Comparison of ENCODE assay signal across 13 cellular contexts in the genomic region with DNA sequence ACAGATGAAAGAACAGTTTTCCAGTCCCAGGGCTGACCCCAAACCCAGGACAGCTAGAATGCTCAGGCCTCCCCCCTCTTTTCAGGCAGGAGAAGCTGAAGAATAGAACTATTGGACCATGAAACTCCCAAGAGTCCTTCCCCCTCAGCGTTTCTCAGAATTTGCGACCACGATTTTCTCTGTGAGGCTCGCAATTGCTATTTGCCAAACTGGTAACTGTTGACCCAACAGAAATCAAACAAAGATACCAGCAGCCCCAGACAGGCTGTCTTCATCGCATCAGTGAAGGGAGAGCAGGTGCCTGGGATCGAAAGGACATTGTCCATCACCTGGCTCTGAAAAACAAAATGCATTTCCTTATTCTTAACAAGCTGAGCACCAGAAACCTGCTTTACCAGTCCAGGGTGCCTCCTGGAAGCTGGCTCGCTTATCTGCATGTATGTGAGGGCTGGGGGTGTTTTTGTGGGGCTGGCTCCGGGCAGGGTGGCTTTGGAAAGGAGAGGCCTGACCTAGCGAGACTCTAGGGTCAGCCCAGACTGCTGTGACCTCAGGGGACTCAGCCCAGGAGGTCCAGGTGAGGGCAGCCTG. TPM values are rescaled to one million over a fixed set of nuclear protein-coding genes. Genes with fewer than 3 reads are reported as not detected.
DNase-seq lines count a peak whose midpoint lies in the region; ATAC-seq lines count a peak whose summit lies in the region.
"Had no signal": no experiment of that assay in that cellular context is flagged by ENCODE, and none has a peak within 500 bp of the region (broad histone marks: within the 10 kb centered on the region; RNA-seq: fewer than 3 reads in every experiment).

No MANE protein-coding gene starts in this region.

- DNase-seq in DMS79 treated with DMSO at 0.1 percent for 48 hours (lab: John Stamatoyannopoulos, UW) (peak; percentile 52), NCI-H69 (lab: John Stamatoyannopoulos, UW) (peak; percentile 37), glomerular visceral epithelial cell (ENCODE audit: extremely low spot score) (peak; percentile 27), posterior vena cava (ENCODE audit: low spot score) (peak; percentile 30), ecto neural progenitor cell (ENCODE audit: low spot score) (no peak), NCI-H446 (lab: John Stamatoyannopoulos, UW) (no peak), T-cell (no peak)
- DNase-seq: activated naive CD4-positive, alpha-beta T cell; CD4-positive, alpha-beta memory T cell; effector CD8-positive, alpha-beta T cell; GM23248; stimulated activated CD4-positive, alpha-beta T cell treated with anti-CD3 and anti-CD28 coated beads, Interleukin-15, amount 100 ng/mL, for 24 hours had no signal

- H3K4me3 Mint-ChIP-seq in T-cell = no peak overlapping the region
- H3K4me3 Mint-ChIP-seq: CD4-positive, alpha-beta memory T cell had no signal

- H3K27ac Mint-ChIP-seq in T-cell = no peak overlapping the region
- H3K27ac Mint-ChIP-seq: CD4-positive, alpha-beta memory T cell had no signal

- ATAC-seq in T-cell (replicated peaks in 1 of 4) = no peak
- ATAC-seq in GM19328 (IDR thresholded peaks at IDR 0.05; ENCODE audit: unreplicated experiment) = no peak

- POLR2A ChIA-PET in T-cell (lab: Charles Lee) = no interaction called here

- H3K27me3 Mint-ChIP-seq in T-cell = no peaks in the 10 kb centered on the region

- intact Hi-C loops in posterior vena cava (cut with DNase I) = no loop called here

- no peaks in the 10 kb centered on the region for H3K36me3 Mint-ChIP-seq in T-cell
- H3K36me3 Mint-ChIP-seq: CD4-positive, alpha-beta memory T cell had no signal

- CTCF ChIA-PET in T-cell (lab: Charles Lee) = no interaction called here

- no peaks in the 10 kb centered on the region for H3K9me3 Mint-ChIP-seq in T-cell
- H3K9me3 Mint-ChIP-seq: CD4-positive, alpha-beta memory T cell had no signal

- H3K4me1 Mint-ChIP-seq in T-cell = no peaks in the 10 kb centered on the region
- H3K4me1 Mint-ChIP-seq: CD4-positive, alpha-beta memory T cell had no signal

RNA-seq across cellular contexts. Expression of gene WWC1, which starts 24.6 kb away (rescaled TPM):
- total RNA-seq in posterior vena cava (under 1 TPM; 0.33 to 0.97 TPM), T-cell (1 to 10 TPM in 3 of 5 donors, under 1 TPM in 2; 0.83 to 2.0 (median 1.6) TPM)

Comparison
In these comparisons a context has a peak if more than half of its experiments do, and no peak if none do; other contexts are left out.
1. DNase-seq: peak in DMS79 treated with DMSO at 0.1 percent for 48 hours (single experiment), NCI-H69 (single experiment), glomerular visceral epithelial cell (single experiment) and posterior vena cava (single experiment); none in ecto neural progenitor cell (single experiment), NCI-H446 (0 of 2) and T-cell (0 of 34).